ENCODE assay signal across 17 cellular contexts in genomic region chr17:13393841-13394710, GRCh38.
DNase-seq lines count a peak whose midpoint lies in the region; ATAC-seq and TF ChIP-seq lines count a peak whose summit lies in the region.
"Had no signal": no experiment of that assay in that cellular context is flagged by ENCODE, and none has a peak within 500 bp of the region (broad histone marks: within the 10 kb centered on the region; RNA-seq: fewer than 3 reads in every experiment).

No MANE protein-coding gene starts in this region.

- H3K36me3 ChIP-seq in RWPE2 (ENCODE audit: low read depth) (no peaks in the 10 kb centered on the region), BE2C (no peaks in the 10 kb centered on the region)

- peak; percentile 92 for ATAC-seq in RWPE2 (ENCODE audit: low read depth)
- no peak for ATAC-seq in GM18519 (IDR thresholded peaks at IDR 0.05; ENCODE audit: low FRiP score, unreplicated experiment)
- no peak for ATAC-seq in naive thymus-derived CD8-positive, alpha-beta T cell
- ATAC-seq: GM12878; stimulated activated naive CD8-positive, alpha-beta T cell treated with anti-CD3 and anti-CD28 coated beads, Interleukin-15, amount 100 ng/mL, for 72 hours had no signal

- H3K27me3 ChIP-seq in RWPE2 (ENCODE audit: insufficient read depth, poor library complexity, severe bottlenecking): no peaks in the 10 kb centered on the region
- H3K27me3 ChIP-seq in BE2C: no peaks in the 10 kb centered on the region

- peak overlapping the region; percentile 71 for H3K27ac ChIP-seq in RWPE2 (ENCODE audit: poor library complexity, severe bottlenecking)
- H3K27ac ChIP-seq: parathyroid adenoma had no signal

- H3K9me3 ChIP-seq in RWPE2 (ENCODE audit: severe bottlenecking) (no peaks in the 10 kb centered on the region), BE2C (no peaks in the 10 kb centered on the region)

- TF ChIP-seq CTCF in RWPE2 (IDR thresholded peaks at IDR 0.05; ENCODE audit: poor library complexity, severe bottlenecking) (no peak), foreskin fibroblast (IDR thresholded peaks at IDR 0.05; ENCODE audit: low read depth, low read length) (no peak), BE2C (IDR thresholded peaks at IDR 0.05; ENCODE audit: low read depth, low read length) (no peak)

- peak; percentile 77 for DNase-seq in GM04503 (ENCODE audit: low read depth)
- no peak for DNase-seq in RWPE2 (ENCODE audit: low spot score)
- peak; percentile 77 to 88 for DNase-seq in foreskin fibroblast
- peak; percentile 29 for DNase-seq in putamen (ENCODE audit: low spot score)
- DNase-seq in BE2C: no peak
- DNase-seq in naive thymus-derived CD8-positive, alpha-beta T cell: no peak
- DNase-seq in NCI-H2029 (lab: John Stamatoyannopoulos, UW): no peak
- DNase-seq: activated CD4-positive, alpha-beta T cell treated with anti-CD3 and anti-CD28 coated beads for 4 hours; cerebellar nuclear complex; DMS 273 treated with DMSO at 0.1 percent for 48 hours; GOT3; NCI-H1694; stimulated activated naive CD8-positive, alpha-beta T cell treated with anti-CD3 and anti-CD28 coated beads, Interleukin-15, amount 100 ng/mL, for 72 hours had no signal

- peaks cover 0 to 3% (median 0%) of the 10 kb centered on the region in 5 donors for H3K27me3 Mint-ChIP-seq in naive thymus-derived CD8-positive, alpha-beta T cell
- H3K27me3 Mint-ChIP-seq: stimulated activated naive CD8-positive, alpha-beta T cell treated with anti-CD3 and anti-CD28 coated beads, Interleukin-15, amount 100 ng/mL, for 72 hours had no signal

- H3K4me1 ChIP-seq in RWPE2 (ENCODE audit: insufficient read depth, poor library complexity, severe bottlenecking) (peaks cover 34% of the 10 kb centered on the region), BE2C (0 out of 2 replicates have a peak, but pooled peaks cover 3% of the 10 kb centered on the region)
- H3K4me1 ChIP-seq: parathyroid adenoma had no signal

- H3K4me1 Mint-ChIP-seq in naive thymus-derived CD8-positive, alpha-beta T cell: no peaks in the 10 kb centered on the region
- H3K4me1 Mint-ChIP-seq: stimulated activated naive CD8-positive, alpha-beta T cell treated with anti-CD3 and anti-CD28 coated beads, Interleukin-15, amount 100 ng/mL, for 72 hours had no signal

- H3K27ac Mint-ChIP-seq in naive thymus-derived CD8-positive, alpha-beta T cell: no peak overlapping the region
- H3K27ac Mint-ChIP-seq: activated T-helper 2 cell treated with anti-CD3 and anti-CD28 coated beads, Interferon-gamma antibody, Interleukin-2, Interleukin-4, amounts not matched to agents 10 μg/mL and 5 μg/mL and 100 μg/mL, durations not matched to agents 14 hours and 24 hours and 36 hours; stimulated activated naive CD8-positive, alpha-beta T cell treated with anti-CD3 and anti-CD28 coated beads, Interleukin-15, amount 100 ng/mL, for 72 hours had no signal

- H3K4me3 ChIP-seq in RWPE2 (ENCODE audit: severe bottlenecking): no peak overlapping the region
- no peak overlapping the region for H3K4me3 ChIP-seq in foreskin fibroblast (ENCODE audit: low read depth in 1 of 2, low read length in 2 of 2)
- H3K4me3 ChIP-seq in BE2C (ENCODE audit: low read depth, low read length): no peak overlapping the region
- H3K4me3 ChIP-seq: GM12878 had no signal

- peaks cover 0 to 3% (median 0%) of the 10 kb centered on the region in 9 donors for H3K9me3 Mint-ChIP-seq in naive thymus-derived CD8-positive, alpha-beta T cell
- H3K9me3 Mint-ChIP-seq: activated T-helper 2 cell treated with anti-CD3 and anti-CD28 coated beads, Interferon-gamma antibody, Interleukin-2, Interleukin-4, amounts not matched to agents 10 μg/mL and 5 μg/mL and 100 μg/mL, durations not matched to agents 14 hours and 24 hours and 36 hours; stimulated activated naive CD8-positive, alpha-beta T cell treated with anti-CD3 and anti-CD28 coated beads, Interleukin-15, amount 100 ng/mL, for 72 hours had no signal

- POLR2A ChIA-PET in naive thymus-derived CD8-positive, alpha-beta T cell (lab: Charles Lee): no interaction called here

- no peak overlapping the region for H3K4me3 Mint-ChIP-seq in naive thymus-derived CD8-positive, alpha-beta T cell
- H3K4me3 Mint-ChIP-seq: stimulated activated naive CD8-positive, alpha-beta T cell treated with anti-CD3 and anti-CD28 coated beads, Interleukin-15, amount 100 ng/mL, for 72 hours had no signal

- H3K36me3 Mint-ChIP-seq in naive thymus-derived CD8-positive, alpha-beta T cell: no peaks in the 10 kb centered on the region

Comparison
In these comparisons a context has a peak if more than half of its experiments do, and no peak if none do; other contexts are left out.
1. DNase-seq: peak in GM04503 (single experiment), foreskin fibroblast (2 of 2) and putamen (single experiment); none in RWPE2 (single experiment), BE2C (single experiment), naive thymus-derived CD8-positive, alpha-beta T cell (0 of 10) and NCI-H2029 (single experiment).